In genomic region chr6:57089687-57090457, GRCh38 we compare ENCODE assay signal across 8 cellular contexts.
DNase-seq lines count a peak whose midpoint lies in the region; ATAC-seq and TF ChIP-seq lines count a peak whose summit lies in the region.

A gene with protein sequence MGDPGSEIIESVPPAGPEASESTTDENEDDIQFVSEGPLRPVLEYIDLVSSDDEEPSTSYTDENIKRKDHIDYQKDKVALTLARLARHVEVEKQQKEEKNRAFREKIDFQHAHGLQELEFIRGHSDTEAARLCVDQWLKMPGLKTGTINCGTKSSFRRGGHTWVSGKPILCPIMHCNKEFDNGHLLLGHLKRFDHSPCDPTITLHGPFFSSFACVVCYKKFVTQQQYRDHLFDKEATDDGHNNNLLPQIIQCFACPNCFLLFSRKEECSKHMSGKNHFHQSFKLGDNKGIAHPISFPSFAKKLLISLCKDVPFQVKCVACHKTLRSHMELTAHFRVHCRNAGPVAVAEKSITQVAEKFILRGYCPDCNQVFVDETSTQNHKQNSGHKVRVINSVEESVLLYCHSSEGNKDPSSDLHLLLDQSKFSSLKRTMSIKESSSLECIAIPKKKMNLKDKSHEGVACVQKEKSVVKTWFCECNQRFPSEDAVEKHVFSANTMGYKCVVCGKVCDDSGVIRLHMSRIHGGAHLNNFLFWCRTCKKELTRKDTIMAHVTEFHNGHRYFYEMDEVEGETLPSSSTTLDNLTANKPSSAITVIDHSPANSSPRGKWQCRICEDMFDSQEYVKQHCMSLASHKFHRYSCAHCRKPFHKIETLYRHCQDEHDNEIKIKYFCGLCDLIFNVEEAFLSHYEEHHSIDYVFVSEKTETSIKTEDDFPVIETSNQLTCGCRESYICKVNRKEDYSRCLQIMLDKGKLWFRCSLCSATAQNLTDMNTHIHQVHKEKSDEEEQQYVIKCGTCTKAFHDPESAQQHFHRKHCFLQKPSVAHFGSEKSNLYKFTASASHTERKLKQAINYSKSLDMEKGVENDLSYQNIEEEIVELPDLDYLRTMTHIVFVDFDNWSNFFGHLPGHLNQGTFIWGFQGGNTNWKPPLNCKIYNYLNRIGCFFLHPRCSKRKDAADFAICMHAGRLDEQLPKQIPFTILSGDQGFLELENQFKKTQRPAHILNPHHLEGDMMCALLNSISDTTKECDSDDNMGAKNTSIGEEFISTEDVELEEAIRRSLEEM (plus strand): TSS chr6:57090188. CDS start chr6:57090254, 66 bp downstream.

- TF ChIP-seq CTCF in AG09319 (IDR thresholded peaks at IDR 0.05; ENCODE audit: low read depth, low read length) = no peak

- ATAC-seq in GM19035 (IDR thresholded peaks at IDR 0.05; ENCODE audit: unreplicated experiment) (peak; percentile 93), HG03354 (IDR thresholded peaks at IDR 0.05; ENCODE audit: poor library complexity, severe bottlenecking, unreplicated experiment) (peak; percentile 95)
- peak; percentile 95 to 96 for ATAC-seq in activated CD4-positive, CD25-positive, alpha-beta regulatory T cell treated with anti-CD3 and anti-CD28 coated beads, Interleukin-2, amount 50 U/mL, for 24 hours

- DNase-seq in AG09319 (ENCODE audit: extremely low read depth, low read depth) (peak; percentile 84), NCI-H446 treated with DMSO at 0.1 percent for 48 hours (lab: John Stamatoyannopoulos, UW) (peak; percentile 96), cerebellar nuclear complex (lab: John Stamatoyannopoulos, UW) (peak; percentile 83 to 96), islet precursor cell (peak; percentile 99)
- peak; percentile 96 to 97 (median 96) for DNase-seq in stimulated activated CD4-positive, alpha-beta T cell treated with anti-CD3 and anti-CD28 coated beads, Interleukin-12 subunit alpha, Interleukin-12 subunit beta, amount 100 ng/mL, for 48 hours (ENCODE audit: low read depth in 2 of 3, low spot score in 1 of 3)

Comparison
In these comparisons a context has a peak if more than half of its experiments do, and no peak if none do; other contexts are left out.
1. Peak in every context shown above with its lines: DNase-seq and ATAC-seq.